In the genomic region with DNA sequence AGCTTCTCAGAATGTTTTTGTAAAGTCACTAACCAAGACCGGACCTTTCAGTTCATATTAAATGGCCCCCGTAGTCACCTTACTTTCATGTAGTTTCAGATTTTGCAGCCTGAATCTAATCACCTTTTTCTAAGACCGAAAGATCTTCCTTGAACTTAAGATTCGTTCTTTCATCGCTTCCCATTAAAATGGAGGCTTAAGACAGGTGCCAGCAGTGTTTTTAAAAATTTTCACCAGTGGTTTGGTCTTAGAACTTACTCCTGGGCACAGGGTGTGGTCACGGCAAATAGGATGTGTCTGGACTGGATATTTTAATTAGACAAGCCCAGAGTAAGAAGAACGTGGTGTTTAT, we compare ENCODE assay signal across 8 cellular contexts. TPM values are rescaled to one million over a fixed set of nuclear protein-coding genes. Genes with fewer than 3 reads are reported as not detected.
DNase-seq lines count a peak whose midpoint lies in the region; ATAC-seq and TF ChIP-seq lines count a peak whose summit lies in the region.

No MANE protein-coding gene starts in this region.

- DNase-seq in AG04449 (ENCODE audit: low read depth, low spot score) (no peak), brain microvascular endothelial cell (no peak), right lobe of liver (no peak), tibial nerve (ENCODE audit: low spot score in 2 of 2) (no peak), NCI-H2081 treated with DMSO at 0.1 percent for 48 hours (lab: John Stamatoyannopoulos, UW) (no peak), C1 segment of cervical spinal cord (lab: John Stamatoyannopoulos, UW) (no peak)

- peak overlapping the region; percentile 94 to 100 (median 98) for H3K4me3 Mint-ChIP-seq in IgD-negative memory B cell

- H3K27ac Mint-ChIP-seq in IgD-negative memory B cell = peak overlapping the region; percentile 96 to 100 (median 100)

- no peak for TF ChIP-seq POLR2A in right lobe of liver (IDR thresholded peaks at IDR 0.05)
- no peak for TF ChIP-seq POLR2A in tibial nerve (IDR thresholded peaks at IDR 0.05)

- POLR2A ChIA-PET in AG04449 (lab: Yijun Ruan, JAX) = interaction anchor here (0.6 to 8.0 kb wide), 5 partner anchors 12 to 172 kb away, joined by 3 to 56 read pairs (median 17); no protein-coding TSS in a partner anchor

- in situ Hi-C loops in brain microvascular endothelial cell (cut with HindIII; ENCODE audit: low pct_ligation_motif_present, low sequenced_read_pairs) = no loop called here

- H3K9me3 Mint-ChIP-seq in IgD-negative memory B cell = peaks cover 0 to 3% (median 0%) of the 10 kb centered on the region in 3 donors

- under 1% methylated on average over 7 of the region's 7 CpGs for WGBS in right lobe of liver (ENCODE audit: insufficient coverage, low coverage, low lambda C conversion rate, missing lambda C conversion rate)
- 0 to 1% methylated on average over 7 of the region's 7 CpGs for WGBS in tibial nerve, 2 donors

- CTCF ChIA-PET in AG04449 (lab: Yijun Ruan, JAX) = interaction anchor here (0.8 to 1.7 kb wide), 2 partner anchors 12 to 254 kb away, joined by 3 read pairs; no protein-coding TSS in a partner anchor

- H3K36me3 Mint-ChIP-seq in IgD-negative memory B cell = peaks cover 17% of the 10 kb centered on the region

- peaks cover 45% of the 10 kb centered on the region for H3K36me3 ChIP-seq in brain microvascular endothelial cell (replicated peaks)
- H3K36me3 ChIP-seq in right lobe of liver = peaks cover 6 to 32% (median 23%) of the 10 kb centered on the region in 4 donors
- peaks cover 2 to 31% (median 7%) of the 10 kb centered on the region in 3 donors for H3K36me3 ChIP-seq in tibial nerve

- no peak for TF ChIP-seq EP300 in tibial nerve (IDR thresholded peaks at IDR 0.05)

- H3K27me3 ChIP-seq in brain microvascular endothelial cell (replicated peaks) (no peaks in the 10 kb centered on the region), right lobe of liver (no peaks in the 10 kb centered on the region), tibial nerve (no peaks in the 10 kb centered on the region)

- H3K4me1 ChIP-seq in right lobe of liver = peaks cover 0 to 36% (median 13%) of the 10 kb centered on the region in 4 donors
- peaks cover 0 to 41% (median 31%) of the 10 kb centered on the region in 4 donors for H3K4me1 ChIP-seq in tibial nerve

- H3K9me3 ChIP-seq in right lobe of liver (no peaks in the 10 kb centered on the region), tibial nerve (no peaks in the 10 kb centered on the region)

- H3K27me3 Mint-ChIP-seq in IgD-negative memory B cell = peaks cover 2% of the 10 kb centered on the region

- H3K27ac ChIP-seq in brain microvascular endothelial cell (peak overlapping the region; percentile 94), right lobe of liver (peak overlapping the region; percentile 86 to 98 (median 97)), tibial nerve (peak overlapping the region; percentile 98 to 99 (median 99))

- no peak for ATAC-seq in right lobe of liver
- ATAC-seq in HG03039 (IDR thresholded peaks at IDR 0.05; ENCODE audit: unreplicated experiment) = no peak

- intact Hi-C loops in right lobe of liver (cut with DNase I) = no loop called here

- H3K4me3 ChIP-seq in AG04449 (ENCODE audit: low read depth, low read length) (peak overlapping the region; percentile 70), brain microvascular endothelial cell (ENCODE audit: low read depth, low read length) (peak overlapping the region; percentile 96), right lobe of liver (peak overlapping the region; percentile 67 to 84 (median 80)), tibial nerve (peak overlapping the region; percentile 58 to 90 (median 70))

- TF ChIP-seq CTCF in AG04449 (IDR thresholded peaks at IDR 0.05; ENCODE audit: insufficient read depth, low read length, missing control alignments) = no peak
- TF ChIP-seq CTCF in brain microvascular endothelial cell (IDR thresholded peaks at IDR 0.05; ENCODE audit: low read depth, low read length, missing control alignments) = no peak
- TF ChIP-seq CTCF in right lobe of liver (IDR thresholded peaks at IDR 0.05) = no peak
- TF ChIP-seq CTCF in tibial nerve (IDR thresholded peaks at IDR 0.05) = no peak

- H3K4me1 Mint-ChIP-seq in IgD-negative memory B cell = peaks cover 37 to 43% (median 42%) of the 10 kb centered on the region in 3 donors

RNA-seq across cellular contexts. Expression of a gene that starts 0.6 kb away (rescaled TPM):
- 384 TPM for polyA plus RNA-seq in IgD-negative memory B cell
- total RNA-seq in right lobe of liver (100 to 1,000 TPM in 2 of 6 experiments, 10 to 100 TPM in 4; 36.8 to 103 (median 71.4) TPM), tibial nerve (100 to 1,000 TPM; 185 to 260 (median 221) TPM)

RNA-seq across cellular contexts. Expression of a gene that starts 47.5 kb away (rescaled TPM):
- polyA plus RNA-seq in IgD-negative memory B cell = 61.6 TPM
- total RNA-seq in right lobe of liver = 10 to 100 TPM; 12.5 to 19.2 (median 16.1) TPM
- 10 to 100 TPM; 38.1 to 61.7 (median 49.1) TPM for total RNA-seq in tibial nerve
